Comparison of ENCODE assay signal across 8 cellular contexts in the genomic region with DNA sequence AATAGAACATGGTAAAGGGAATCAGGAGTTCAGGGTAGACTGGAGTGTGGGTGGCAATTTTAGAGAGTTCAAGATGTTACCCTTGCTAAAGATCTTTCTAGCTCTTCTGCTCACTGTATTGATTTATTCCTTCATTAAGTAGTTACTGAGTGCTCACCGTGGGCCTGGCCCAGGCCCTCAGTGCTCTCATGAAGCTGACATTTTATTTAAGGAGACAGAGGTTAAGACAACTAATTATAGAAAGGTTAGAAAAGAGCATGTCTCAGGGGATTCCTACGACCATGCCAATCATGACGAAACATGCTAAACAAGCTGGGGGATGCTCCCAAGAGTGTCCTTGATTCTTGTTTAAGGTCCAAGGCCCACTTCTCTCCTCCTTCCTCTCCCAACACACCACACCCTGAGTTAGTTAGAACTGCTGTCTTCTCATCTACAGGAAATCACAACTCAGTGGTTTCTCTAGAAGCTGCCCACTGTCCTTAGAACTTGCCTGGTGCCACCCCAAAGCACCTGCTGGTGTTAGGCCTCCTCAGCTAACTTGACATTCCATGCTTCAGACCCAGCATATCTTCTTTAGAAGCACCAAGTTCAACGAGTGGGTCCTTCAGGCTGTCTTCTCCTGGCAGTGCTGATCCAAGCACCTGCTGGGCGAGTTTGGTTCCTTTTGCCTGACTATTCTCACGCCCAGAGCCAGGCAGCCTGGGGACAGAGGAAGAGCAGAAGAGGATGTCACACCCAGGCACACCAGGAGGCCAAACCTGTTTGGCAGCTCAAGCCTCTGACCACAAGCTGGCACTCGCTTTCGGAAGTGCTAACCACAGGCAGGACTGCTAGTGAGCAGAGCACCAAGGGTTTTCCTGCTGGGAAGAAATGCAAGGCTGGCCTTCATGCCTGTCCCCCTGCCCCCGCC.
A peak's percentile ranks its signal among the peaks of the same experiment; 100 is the strongest.
DNase-seq lines count a peak whose midpoint lies in the region; ATAC-seq, FAIRE-seq and TF ChIP-seq lines count a peak whose summit lies in the region.

No MANE protein-coding gene starts in this region.

- no peak for TF ChIP-seq POLR2A in body of pancreas (IDR thresholded peaks at IDR 0.05)

- no peak for FAIRE-seq in frontal cortex (lab: Jason Lieb, UNC)

- H3K9me3 ChIP-seq in CD4-positive, alpha-beta memory T cell (ENCODE audit: control insufficient read depth in 1 of 2, low read length in 2 of 2), result no peaks in the 10 kb centered on the region
- H3K9me3 ChIP-seq in body of pancreas, result no peaks in the 10 kb centered on the region

- WGBS in body of pancreas, 2 donors, result 28 to 37% methylated on average over 6 to 9 of the region's 9 CpGs

- H3K36me3 Mint-ChIP-seq in CD4-positive, alpha-beta memory T cell, result no peaks in the 10 kb centered on the region
- no peaks in the 10 kb centered on the region for H3K36me3 Mint-ChIP-seq in IgD-negative memory B cell
- H3K36me3 Mint-ChIP-seq in naive B cell, result no peaks in the 10 kb centered on the region

- H3K4me3 ChIP-seq in CD4-positive, alpha-beta memory T cell (ENCODE audit: low read length in 2 of 2), result no peak overlapping the region
- no peak overlapping the region for H3K4me3 ChIP-seq in body of pancreas

- intact Hi-C loops in CD4-positive, alpha-beta memory T cell (cut with micrococcal nuclease), result no loop called here
- intact Hi-C loops in body of pancreas (cut with DNase I), result no loop called here

- H3K4me1 Mint-ChIP-seq in CD4-positive, alpha-beta memory T cell, result peaks cover 21 to 70% (median 53%) of the 10 kb centered on the region in 4 donors
- peaks cover 38 to 42% (median 41%) of the 10 kb centered on the region in 3 donors for H3K4me1 Mint-ChIP-seq in IgD-negative memory B cell
- peaks cover 69 to 93% (median 87%) of the 10 kb centered on the region in 3 donors for H3K4me1 Mint-ChIP-seq in naive B cell

- peaks cover 4 to 7% of the 10 kb centered on the region in 2 donors for H3K27me3 Mint-ChIP-seq in CD4-positive, alpha-beta memory T cell
- H3K27me3 Mint-ChIP-seq in IgD-negative memory B cell (peaks cover 19% of the 10 kb centered on the region), naive B cell (no peaks in the 10 kb centered on the region)

- peak in 2 of 7 experiments; percentile 6 to 10 for TF ChIP-seq CTCF in body of pancreas (IDR thresholded peaks at IDR 0.05)

- peak; percentile 69 for ATAC-seq in body of pancreas
- ATAC-seq in naive B cell (ENCODE audit: low read depth in 2 of 2), result no peak
- no peak for ATAC-seq in GM18520 (IDR thresholded peaks at IDR 0.05; ENCODE audit: unreplicated experiment)
- no peak for ATAC-seq in HG03342 (IDR thresholded peaks at IDR 0.05; ENCODE audit: unreplicated experiment)
- ATAC-seq in HG03571 (IDR thresholded peaks at IDR 0.05; ENCODE audit: unreplicated experiment), result no peak

- CTCF ChIA-PET in CD4-positive, alpha-beta memory T cell (lab: Charles Lee; ENCODE audit: partially characterized antibody), result no interaction called here

- H3K9me3 Mint-ChIP-seq in CD4-positive, alpha-beta memory T cell, result no peaks in the 10 kb centered on the region
- peaks cover 0 to 2% (median 0%) of the 10 kb centered on the region in 3 donors for H3K9me3 Mint-ChIP-seq in IgD-negative memory B cell
- no peaks in the 10 kb centered on the region for H3K9me3 Mint-ChIP-seq in naive B cell

- POLR2A ChIA-PET in CD4-positive, alpha-beta memory T cell (lab: Charles Lee; ENCODE audit: partially characterized antibody), result no interaction called here

- DNase-seq in CD4-positive, alpha-beta memory T cell, result no peak
- peak; percentile 40 to 75 (median 72) for DNase-seq in body of pancreas
- DNase-seq in naive B cell, result no peak
- no peak for DNase-seq in frontal cortex (ENCODE audit: low spot score in 2 of 2)

- H3K4me1 ChIP-seq in CD4-positive, alpha-beta memory T cell (ENCODE audit: insufficient read depth, low read length), result peaks cover 33% of the 10 kb centered on the region
- peaks cover 18% of the 10 kb centered on the region for H3K4me1 ChIP-seq in body of pancreas

- peak overlapping the region in 7 of 8 donors; percentile 12 to 66 (median 47) for H3K4me3 Mint-ChIP-seq in CD4-positive, alpha-beta memory T cell
- H3K4me3 Mint-ChIP-seq in IgD-negative memory B cell (peak overlapping the region; percentile 25 to 82 (median 56)), naive B cell (peak overlapping the region; percentile 50 to 87 (median 70))

- no peaks in the 10 kb centered on the region for H3K36me3 ChIP-seq in CD4-positive, alpha-beta memory T cell (ENCODE audit: insufficient read depth, low read length)
- no peaks in the 10 kb centered on the region for H3K36me3 ChIP-seq in body of pancreas (replicated peaks in 1 of 2; ENCODE audit: insufficient read depth in 1 of 2, low read depth in 2 of 2)

- H3K27me3 ChIP-seq in CD4-positive, alpha-beta memory T cell (ENCODE audit: insufficient read depth, low read length), result no peaks in the 10 kb centered on the region
- no peaks in the 10 kb centered on the region for H3K27me3 ChIP-seq in body of pancreas

- peak overlapping the region in 6 of 7 donors; percentile 54 to 93 (median 80) for H3K27ac Mint-ChIP-seq in CD4-positive, alpha-beta memory T cell
- peak overlapping the region; percentile 76 to 85 (median 79) for H3K27ac Mint-ChIP-seq in IgD-negative memory B cell
- peak overlapping the region; percentile 57 to 96 (median 90) for H3K27ac Mint-ChIP-seq in naive B cell

- H3K27ac ChIP-seq in CD4-positive, alpha-beta memory T cell (ENCODE audit: low read depth, low read length), result no peak overlapping the region
- H3K27ac ChIP-seq in body of pancreas, result peak overlapping the region in 3 of 4 donors; percentile 30 to 74 (median 51)

Comparison
In these comparisons a context has a peak if more than half of its experiments do, and no peak if none do; other contexts are left out.
1. DNase-seq: peak in body of pancreas (4 of 4); none in CD4-positive, alpha-beta memory T cell (0 of 5), naive B cell (single experiment) and frontal cortex (0 of 2).
2. Peak in every context shown above with its lines, with median percentiles within 50 percentile points of each other: H3K27ac Mint-ChIP-seq and H3K4me3 Mint-ChIP-seq.